In genomic region chr10:92103376-92104084, GRCh38 we compare ENCODE assay signal across 25 cellular contexts.
DNase-seq lines count a peak whose midpoint lies in the region; ATAC-seq, FAIRE-seq and TF ChIP-seq lines count a peak whose summit lies in the region.
"Had no signal": no experiment of that assay in that cellular context is flagged by ENCODE, and none has a peak within 500 bp of the region (broad histone marks: within the 10 kb centered on the region; RNA-seq: fewer than 3 reads in every experiment).

No MANE protein-coding gene starts in this region.

- no peaks in the 10 kb centered on the region for H3K27me3 ChIP-seq in AG04450 (ENCODE audit: control insufficient read depth, insufficient read depth, low read length)
- H3K27me3 ChIP-seq in KMS-11 (ENCODE audit: insufficient read depth, low read depth) = no peaks in the 10 kb centered on the region
- no peaks in the 10 kb centered on the region for H3K27me3 ChIP-seq in bronchial epithelial cell (ENCODE audit: control insufficient read depth, insufficient read depth, low read length)
- H3K27me3 ChIP-seq in prostate gland (replicated peaks; ENCODE audit: insufficient read depth) = no peaks in the 10 kb centered on the region
- H3K27me3 ChIP-seq in breast epithelium = no peaks in the 10 kb centered on the region
- H3K27me3 ChIP-seq: BLaER1 had no signal

- no peaks in the 10 kb centered on the region for H4K20me1 ChIP-seq in KMS-11 (ENCODE audit: insufficient read depth)
- H4K20me1 ChIP-seq: BLaER1 had no signal

- no peak overlapping the region for H2AFZ ChIP-seq in KMS-11 (ENCODE audit: low read depth)

- H3K79me2 ChIP-seq in KMS-11 (ENCODE audit: insufficient read depth, low read depth) = peaks cover 10% of the 10 kb centered on the region; the same call in 1 of the 2 replicates

- peaks cover 85% of the 10 kb centered on the region for H3K4me1 ChIP-seq in KMS-11 (ENCODE audit: low read depth, poor library complexity, severe bottlenecking)
- H3K4me1 ChIP-seq in prostate gland (replicated peaks) = peaks cover 15% of the 10 kb centered on the region
- H3K4me1 ChIP-seq in breast epithelium = no peaks in the 10 kb centered on the region

- no peak overlapping the region for H3K27ac ChIP-seq in AG04450 (ENCODE audit: low read depth, low read length)
- H3K27ac ChIP-seq in KMS-11 = peak overlapping the region; percentile 85
- peak overlapping the region; percentile 58 to 74 for H3K27ac ChIP-seq in prostate gland
- no peak overlapping the region for H3K27ac ChIP-seq in breast epithelium
- H3K27ac ChIP-seq: BLaER1, skin epidermis, VCaP had no signal

- no peak for ATAC-seq in GM19023 (IDR thresholded peaks at IDR 0.05; ENCODE audit: unreplicated experiment)
- ATAC-seq: activated CD8-positive, alpha-beta memory T cell treated with anti-CD3 and anti-CD28 coated beads, Interleukin-2, amount 10 ng/mL, durations not matched to agents 7 days and 5 days; activated T-cell treated with anti-CD3 and anti-CD28 coated beads, Interleukin-2, amount 50 U/mL, for 72 hours; Right ventricle myocardium inferior had no signal

- peak overlapping the region; percentile 83 for H3K4me2 ChIP-seq in KMS-11
- H3K4me2 ChIP-seq: BLaER1 had no signal

- H3K9me3 ChIP-seq in AG04450 (ENCODE audit: control insufficient read depth, insufficient read depth, low read length) = no peaks in the 10 kb centered on the region
- no peaks in the 10 kb centered on the region for H3K9me3 ChIP-seq in prostate gland
- no peaks in the 10 kb centered on the region for H3K9me3 ChIP-seq in breast epithelium
- H3K9me3 ChIP-seq: BLaER1, Caco-2 had no signal

- no peak overlapping the region; the same call in 1 of the 2 replicates for H3K9ac ChIP-seq in KMS-11
- H3K9ac ChIP-seq: BLaER1 had no signal

- intact Hi-C loops in prostate gland (cut with DNase I) (no loop called here), breast epithelium (cut with DNase I; ENCODE audit: low total_unique reads) (no loop called here)

- peak; percentile 47 for FAIRE-seq in bronchial epithelial cell (lab: Jason Lieb, UNC)
- FAIRE-seq: A204.1, kidney had no signal

- no peak for TF ChIP-seq POLR2A in prostate gland (IDR thresholded peaks at IDR 0.05)
- no peak for TF ChIP-seq POLR2A in breast epithelium (IDR thresholded peaks at IDR 0.05)

- H3K4me3 ChIP-seq in AG04450 (ENCODE audit: low read depth, low read length) (no peak overlapping the region), KMS-11 (IDR thresholded peaks at IDR 0.05; ENCODE audit: insufficient read depth, low read depth, low read length) (no peak overlapping the region), bronchial epithelial cell (ENCODE audit: low read depth, low read length) (no peak overlapping the region), prostate gland (no peak overlapping the region), breast epithelium (no peak overlapping the region)
- H3K4me3 ChIP-seq: BLaER1, skin epidermis had no signal

- POLR2A ChIA-PET in AG04450 (lab: Yijun Ruan, JAX) = interaction anchor here (0.6 kb wide), 1 partner anchor 120 kb away, joined by 7 read pairs; no protein-coding TSS in a partner anchor

- TF ChIP-seq CTCF in AG04450 (IDR thresholded peaks at IDR 0.05; ENCODE audit: low read depth, low read length) (no peak), KMS-11 (conservative IDR thresholded peaks at IDR 0.05; ENCODE audit: low read depth, low read length) (no peak), bronchial epithelial cell (IDR thresholded peaks at IDR 0.05; ENCODE audit: insufficient read depth, low read length, severe bottlenecking) (no peak), prostate gland (IDR thresholded peaks at IDR 0.05) (no peak), breast epithelium (IDR thresholded peaks at IDR 0.05) (no peak)

- 28% methylated on average over 2 of the region's 2 CpGs for WGBS in prostate gland

- CTCF ChIA-PET in AG04450 (lab: Charles Lee) = interaction anchor here (0.6 to 2.4 kb wide), 3 partner anchors 16 to 188 kb away, joined by 3 to 6 read pairs (median 4); partner anchors contain the start of gene MARCHF5

- H3K36me3 ChIP-seq in KMS-11 (ENCODE audit: insufficient read depth) = no peaks in the 10 kb centered on the region
- H3K36me3 ChIP-seq in bronchial epithelial cell (ENCODE audit: control insufficient read depth, insufficient read depth, low read length) = no peaks in the 10 kb centered on the region
- no peaks in the 10 kb centered on the region for H3K36me3 ChIP-seq in prostate gland
- no peaks in the 10 kb centered on the region for H3K36me3 ChIP-seq in breast epithelium
- H3K36me3 ChIP-seq: BLaER1 had no signal

- DNase-seq in AG04450 (ENCODE audit: low read depth, low spot score) (peak; percentile 38), bronchial epithelial cell (ENCODE audit: low read depth) (no peak), prostate gland (ENCODE audit: low spot score) (peak; percentile 57), breast epithelium (ENCODE audit: low spot score in 2 of 2) (no peak), cortex of kidney (lab: John Stamatoyannopoulos, UW) (no peak), NCI-H510A (lab: John Stamatoyannopoulos, UW) (no peak)
- DNase-seq: activated CD4-positive, alpha-beta T cell treated with anti-CD3 and anti-CD28 coated beads, Interleukin-2, amount 10 ng/mL, durations not matched to agents 24 days and 14 days; activated CD8-positive, alpha-beta memory T cell treated with anti-CD3 and anti-CD28 coated beads, Interleukin-2, amount 10 ng/mL, durations not matched to agents 7 days and 5 days; activated naive CD4-positive, alpha-beta T cell treated with Interleukin-2 at 50 U/mL for 16 hours; activated T-cell treated with anti-CD3 and anti-CD28 coated beads, Interleukin-2, amount 50 U/mL, for 72 hours; Caco-2; glutamatergic neuron; HFFc6; KG1; kidney; NCI-H2171 treated with DMSO at 0.1 percent for 48 hours; NCI-H774; stimulated activated CD4-positive, alpha-beta T cell treated with anti-CD3 and anti-CD28 coated beads, Interleukin-1b, Interleukin-23, amount 100 ng/mL, for 48 hours had no signal

Comparison
In these comparisons a context has a peak if more than half of its experiments do, and no peak if none do; other contexts are left out.
1. DNase-seq: peak in AG04450 (single experiment) and prostate gland (single experiment); none in bronchial epithelial cell (single experiment), breast epithelium (0 of 2), cortex of kidney (single experiment) and NCI-H510A (single experiment).
2. H3K27ac ChIP-seq: peak in KMS-11 (single experiment) and prostate gland (2 of 2); none in AG04450 (single experiment) and breast epithelium (0 of 2).